ENCODE assay signal across 8 cellular contexts in genomic region chr7:115356139-115356746, GRCh38.
A peak's percentile ranks its signal among the peaks of the same experiment; 100 is the strongest.
DNase-seq lines count a peak whose midpoint lies in the region; ATAC-seq and TF ChIP-seq lines count a peak whose summit lies in the region.

No MANE protein-coding gene starts in this region.

- peak overlapping the region in 1 of 2 experiments; percentile 46; a peak in 1 of 4 replicates for H4K8ac ChIP-seq in IMR-90 (ENCODE audit: low read depth in 2 of 2, low read length in 2 of 2)
- no peak overlapping the region for H4K8ac ChIP-seq in mesendoderm (ENCODE audit: low read depth, low read length)

- no peak for ATAC-seq in IMR-90 (ENCODE audit: low read depth)
- no peak for ATAC-seq in HG03457 (IDR thresholded peaks at IDR 0.05; ENCODE audit: unreplicated experiment)
- ATAC-seq in upper lobe of left lung (ENCODE audit: low FRiP score in 2 of 2), result no peak
- no peak for ATAC-seq in GM18520 (IDR thresholded peaks at IDR 0.05; ENCODE audit: unreplicated experiment)

- WGBS in IMR-90 (ENCODE audit: extremely low coverage in 2 of 2, insufficient read length in 1 of 2), 2 experiments, result no CpG with 5 or more reads among the region's 2 CpGs
- WGBS in mesendoderm (ENCODE audit: extremely low coverage, insufficient coverage, low lambda C conversion rate), result no CpG with 5 or more reads among the region's 2 CpGs
- WGBS in upper lobe of left lung, 2 donors, result 46 to 60% methylated on average over 2 of the region's 2 CpGs

- no peaks in the 10 kb centered on the region for H4K20me1 ChIP-seq in IMR-90 (ENCODE audit: insufficient read depth, low read length)

- intact Hi-C loops in IMR-90 (cut with micrococcal nuclease), result loop anchor here (2.0 to 10.0 kb wide), 6 partner anchors 321 to 1271 kb away; partner anchors contain the start of gene MDFIC

- H3K14ac ChIP-seq in IMR-90 (replicated peaks; ENCODE audit: low read depth, low read length), result peak overlapping the region; percentile 88

- in situ Hi-C loops in IMR-90 (cut with MboI; ENCODE audit: low sequenced_read_pairs) (no loop called here), astrocyte of the spinal cord (cut with HindIII; ENCODE audit: low sequenced_read_pairs) (no loop called here)

- H3K79me2 ChIP-seq in mesendoderm (ENCODE audit: control insufficient read depth, insufficient read depth, low read length), result no peaks in the 10 kb centered on the region

- peak overlapping the region; percentile 47; the same call in 1 of the 2 replicates for H2BK120ac ChIP-seq in IMR-90 (ENCODE audit: low read depth, low read length)
- H2BK120ac ChIP-seq in mesendoderm (ENCODE audit: low read depth, low read length), result no peak overlapping the region

- TF ChIP-seq POLR2A in IMR-90 (IDR thresholded peaks at IDR 0.05; ENCODE audit: low read depth, low read length) (no peak), upper lobe of left lung (IDR thresholded peaks at IDR 0.05) (no peak)

- H2AFZ ChIP-seq in IMR-90 (replicated peaks; ENCODE audit: low read length, poor library complexity), result no peak overlapping the region

- H3K79me1 ChIP-seq in IMR-90 (ENCODE audit: low read depth in 1 of 2, low read length in 2 of 2) (no peaks in the 10 kb centered on the region), mesendoderm (ENCODE audit: low read length) (no peaks in the 10 kb centered on the region)

- H4K5ac ChIP-seq in IMR-90 (ENCODE audit: low read depth, low read length), result no peak overlapping the region
- H4K5ac ChIP-seq in mesendoderm (ENCODE audit: low read length), result no peak overlapping the region

- H3K23ac ChIP-seq in IMR-90 (ENCODE audit: low read depth, low read length) (peak overlapping the region; percentile 13; the same call in 1 of the 2 replicates), mesendoderm (ENCODE audit: low read length) (no peak overlapping the region)

- no peak overlapping the region for H2AK9ac ChIP-seq in IMR-90 (replicated peaks; ENCODE audit: low read depth, low read length, poor library complexity)

- H4K91ac ChIP-seq in IMR-90 (ENCODE audit: insufficient read depth, low read depth, low read length), result no peak overlapping the region

- peak; percentile 42 for TF ChIP-seq RAD21 in IMR-90 (IDR thresholded peaks at IDR 0.05; ENCODE audit: low read length)

- peak overlapping the region; percentile 80; the same call in 1 of the 2 replicates for H2BK20ac ChIP-seq in IMR-90 (ENCODE audit: low read depth, low read length)

- TF ChIP-seq EP300 in upper lobe of left lung (IDR thresholded peaks at IDR 0.05), result no peak

- H3K4me2 ChIP-seq in IMR-90 (ENCODE audit: low read depth, low read length) (no peak overlapping the region), mesendoderm (ENCODE audit: low read length) (no peak overlapping the region)

- H3K27ac ChIP-seq in IMR-90 (ENCODE audit: insufficient read depth, low read length) (no peak overlapping the region), mesendoderm (ENCODE audit: low read depth, low read length) (no peak overlapping the region), upper lobe of left lung (no peak overlapping the region)

- no peaks in the 10 kb centered on the region for H3K9me3 ChIP-seq in IMR-90 (ENCODE audit: control insufficient read depth, insufficient read depth, low read length)
- no peaks in the 10 kb centered on the region for H3K9me3 ChIP-seq in upper lobe of left lung

- H3K4me1 ChIP-seq in IMR-90 (ENCODE audit: control insufficient read depth, insufficient read depth, low read length) (peaks cover 4% of the 10 kb centered on the region; the same call in 1 of the 2 replicates), mesendoderm (ENCODE audit: control insufficient read depth, low read depth, low read length) (no peaks in the 10 kb centered on the region), upper lobe of left lung (no peaks in the 10 kb centered on the region)

- peak overlapping the region; percentile 55; the same call in 1 of the 2 replicates for H3K18ac ChIP-seq in IMR-90 (ENCODE audit: low read depth, low read length)
- no peak overlapping the region for H3K18ac ChIP-seq in mesendoderm (ENCODE audit: low read length)

- POLR2A ChIA-PET in IMR-90 (lab: Charles Lee; ENCODE audit: unreplicated experiment), result no interaction called here

- no peaks in the 10 kb centered on the region for H3K27me3 ChIP-seq in IMR-90 (ENCODE audit: control insufficient read depth, insufficient read depth, low read length)
- no peaks in the 10 kb centered on the region for H3K27me3 ChIP-seq in mesendoderm (ENCODE audit: insufficient read depth, low read length, poor library complexity)
- no peaks in the 10 kb centered on the region for H3K27me3 ChIP-seq in upper lobe of left lung

- peak overlapping the region; percentile 75 for H2BK5ac ChIP-seq in IMR-90 (ENCODE audit: low read depth, low read length, poor library complexity, severe bottlenecking)
- H2BK5ac ChIP-seq in mesendoderm (ENCODE audit: low read length), result no peak overlapping the region

- H2AK5ac ChIP-seq in IMR-90 (ENCODE audit: low read depth, low read length) (no peak overlapping the region), mesendoderm (ENCODE audit: low read length) (no peak overlapping the region)

- no TSS peak for BruUV-seq in IMR-90 (replicated peaks; lab: Mats Ljungman, UMichigan)

- no peak overlapping the region for H3K4ac ChIP-seq in IMR-90 (ENCODE audit: low read depth, low read length)
- H3K4ac ChIP-seq in mesendoderm (ENCODE audit: low read depth, low read length), result no peak overlapping the region

- H3K9ac ChIP-seq in IMR-90 (ENCODE audit: low read depth, low read length) (no peak overlapping the region), mesendoderm (ENCODE audit: low read length) (no peak overlapping the region)

- H3K36me3 ChIP-seq in IMR-90 (ENCODE audit: control insufficient read depth, insufficient read depth, low read length) (no peaks in the 10 kb centered on the region), mesendoderm (ENCODE audit: control insufficient read depth, insufficient read depth, low read length) (no peaks in the 10 kb centered on the region), upper lobe of left lung (no peaks in the 10 kb centered on the region)

- dilution Hi-C loops in IMR-90 (cut with HindIII; ENCODE audit: low sequenced_read_pairs, unreplicated experiment), result no loop called here

- H2BK15ac ChIP-seq in IMR-90 (ENCODE audit: low read depth, low read length) (no peak overlapping the region), mesendoderm (replicated peaks; ENCODE audit: low read depth) (no peak overlapping the region)

- TF ChIP-seq CTCF in GM10266 (IDR thresholded peaks at IDR 0.05; ENCODE audit: control insufficient read depth, insufficient read depth, low read depth, missing control alignments) (peak; percentile 27), IMR-90 (conservative IDR thresholded peaks at IDR 0.05; ENCODE audit: low read depth, low read length) (peak; percentile 48), astrocyte of the spinal cord (IDR thresholded peaks at IDR 0.05; ENCODE audit: low read depth, low read length) (peak; percentile 63), upper lobe of left lung (IDR thresholded peaks at IDR 0.05) (peak in 1 of 6 experiments; percentile 7)

- peak; percentile 4 for DNase-seq in GM10266 (ENCODE audit: extremely low spot score)
- DNase-seq in IMR-90, result peak; percentile 44
- peak; percentile 22 for DNase-seq in astrocyte of the spinal cord (ENCODE audit: low read depth, low spot score)
- DNase-seq in mesendoderm, result peak; percentile 40
- no peak for DNase-seq in upper lobe of left lung
- DNase-seq in NCI-H1436 (lab: John Stamatoyannopoulos, UW), result no peak

- H3K4me3 ChIP-seq in IMR-90 (ENCODE audit: insufficient read depth, low read depth, low read length) (no peak overlapping the region), astrocyte of the spinal cord (ENCODE audit: low read depth, low read length) (no peak overlapping the region), mesendoderm (ENCODE audit: low read length) (no peak overlapping the region), upper lobe of left lung (no peak overlapping the region)

- no peaks in the 10 kb centered on the region for H3K9me1 ChIP-seq in IMR-90 (ENCODE audit: insufficient read depth, low read length)

- no peak overlapping the region; the same call in 1 of the 2 replicates for H3K56ac ChIP-seq in IMR-90 (ENCODE audit: extremely low read depth, insufficient read depth, low read length)
- no peak overlapping the region for H3K56ac ChIP-seq in mesendoderm (ENCODE audit: low read length)

- CTCF ChIA-PET in IMR-90 (lab: Yijun Ruan, JAX), result no interaction called here

TF ChIP-seq in IMR-90, 13 proteins besides CTCF, POLR2A, EP300 and RAD21:
- TF ChIP-seq USF2 (IDR thresholded peaks at IDR 0.05; ENCODE audit: low read depth, low read length), result no peak
- TF ChIP-seq RCOR1 (IDR thresholded peaks at IDR 0.05; ENCODE audit: insufficient replicate concordance, low read length), result no peak
- TF ChIP-seq SMC3 (IDR thresholded peaks at IDR 0.05; ENCODE audit: low read depth, low read length), result peak; percentile 39; the same call in 1 of the 2 replicates
- no peak for TF ChIP-seq MXI1 (IDR thresholded peaks at IDR 0.05; ENCODE audit: borderline replicate concordance, low read depth, low read length)
- TF ChIP-seq MAZ (IDR thresholded peaks at IDR 0.05; ENCODE audit: borderline replicate concordance, low read depth, low read length), result no peak
- TF ChIP-seq, protein P1, sequence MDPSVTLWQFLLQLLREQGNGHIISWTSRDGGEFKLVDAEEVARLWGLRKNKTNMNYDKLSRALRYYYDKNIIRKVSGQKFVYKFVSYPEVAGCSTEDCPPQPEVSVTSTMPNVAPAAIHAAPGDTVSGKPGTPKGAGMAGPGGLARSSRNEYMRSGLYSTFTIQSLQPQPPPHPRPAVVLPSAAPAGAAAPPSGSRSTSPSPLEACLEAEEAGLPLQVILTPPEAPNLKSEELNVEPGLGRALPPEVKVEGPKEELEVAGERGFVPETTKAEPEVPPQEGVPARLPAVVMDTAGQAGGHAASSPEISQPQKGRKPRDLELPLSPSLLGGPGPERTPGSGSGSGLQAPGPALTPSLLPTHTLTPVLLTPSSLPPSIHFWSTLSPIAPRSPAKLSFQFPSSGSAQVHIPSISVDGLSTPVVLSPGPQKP (IDR thresholded peaks at IDR 0.05; ENCODE audit: borderline replicate concordance, low read depth, low read length), result no peak
- TF ChIP-seq FOS (IDR thresholded peaks at IDR 0.05; ENCODE audit: low read depth, low read length), result no peak

Comparison
In these comparisons a context has a peak if more than half of its experiments do, and no peak if none do; other contexts are left out.
1. DNase-seq: peak in GM10266 (single experiment), IMR-90 (single experiment), astrocyte of the spinal cord (single experiment) and mesendoderm (single experiment); none in upper lobe of left lung (0 of 2) and NCI-H1436 (single experiment).